8 cellular contexts compared by ENCODE assay signal in the genomic region with DNA sequence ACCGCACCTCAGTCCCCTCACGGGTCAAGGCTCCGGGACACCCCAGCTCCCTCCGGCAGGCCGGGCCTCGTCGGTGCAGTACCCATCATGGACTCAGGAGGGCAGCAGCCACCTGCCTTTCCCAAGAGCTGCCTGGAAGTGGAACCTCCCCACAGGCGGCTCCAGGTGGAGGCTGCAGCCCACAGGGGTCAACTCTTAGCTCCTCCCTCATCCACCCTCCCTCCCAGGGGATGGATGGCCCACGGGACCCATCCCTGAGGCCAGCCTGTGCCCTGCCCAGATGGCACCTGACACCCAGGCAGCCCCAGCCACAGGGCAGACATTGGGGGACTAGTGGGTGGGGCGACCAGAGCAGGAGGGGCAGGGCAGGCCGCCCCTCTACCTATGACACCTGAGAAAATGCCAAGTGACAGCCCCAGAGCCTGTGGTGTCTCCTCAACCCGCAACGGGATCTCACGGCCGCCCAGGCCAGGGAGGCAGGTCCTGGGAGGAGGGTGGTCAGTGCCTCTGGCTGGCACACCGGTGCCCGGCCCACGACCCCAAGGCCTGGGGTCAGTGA. TPM values are rescaled to one million over a fixed set of nuclear protein-coding genes. Genes with fewer than 3 reads are reported as not detected.
DNase-seq lines count a peak whose midpoint lies in the region; ATAC-seq and TF ChIP-seq lines count a peak whose summit lies in the region.

No MANE protein-coding gene starts in this region.

- TF ChIP-seq CTCF in GM20000 (IDR thresholded peaks at IDR 0.05; ENCODE audit: extremely low read depth, missing control alignments) = peak; percentile 87
- peak; percentile 97 for TF ChIP-seq CTCF in endodermal cell (conservative IDR thresholded peaks at IDR 0.05)
- peak; percentile 92 for TF ChIP-seq CTCF in mesothelial cell of epicardium (IDR thresholded peaks at IDR 0.05; ENCODE audit: unreplicated experiment)

- H3K4me1 Mint-ChIP-seq in endodermal cell (peaks cover 5% of the 10 kb centered on the region), mesothelial cell of epicardium (peaks cover 12% of the 10 kb centered on the region)

- H3K9ac ChIP-seq in endodermal cell (ENCODE audit: extremely low read depth, low read length, poor library complexity, severe bottlenecking) = no peak overlapping the region

- H3K9me3 Mint-ChIP-seq in endodermal cell = no peaks in the 10 kb centered on the region
- no peaks in the 10 kb centered on the region for H3K9me3 Mint-ChIP-seq in mesothelial cell of epicardium

- H3K27me3 Mint-ChIP-seq in endodermal cell (ENCODE audit: insufficient read depth) (no peaks in the 10 kb centered on the region), mesothelial cell of epicardium (ENCODE audit: low read depth) (peaks cover 13% of the 10 kb centered on the region)

- DNase-seq in AML-193 (lab: John Stamatoyannopoulos, UW) (peak; percentile 29 to 36), GM20000 (ENCODE audit: low spot score) (peak; percentile 91), NCI-H510A (lab: John Stamatoyannopoulos, UW) (peak; percentile 37), endodermal cell (peak; percentile 98), mesothelial cell of epicardium (ENCODE audit: low spot score in 2 of 2, unreplicated experiment in 2 of 2) (peak; percentile 55 to 92)
- peak; percentile 52 to 64 (median 61) for DNase-seq in activated CD8-positive, alpha-beta memory T cell treated with anti-CD3 and anti-CD28 coated beads for 48 hours (ENCODE audit: low read depth in 2 of 3, low spot score in 2 of 3)
- peak; percentile 48 to 71 for DNase-seq in stimulated activated CD8-positive, alpha-beta memory T cell treated with anti-CD3 and anti-CD28 coated beads, Interleukin-2, amount 100 ng/mL, for 48 hours (ENCODE audit: low read depth in 2 of 2)

- ATAC-seq in GM19467 (IDR thresholded peaks at IDR 0.05; ENCODE audit: unreplicated experiment) = no peak

- no peak overlapping the region for H3K4me3 ChIP-seq in endodermal cell (ENCODE audit: low read length)

- H3K27ac Mint-ChIP-seq in endodermal cell = peak overlapping the region; percentile 88
- peak overlapping the region; percentile 82 for H3K27ac Mint-ChIP-seq in mesothelial cell of epicardium

- H3K27ac ChIP-seq in endodermal cell (ENCODE audit: low read depth, low read length) = no peak overlapping the region

- H3K4me3 Mint-ChIP-seq in endodermal cell = peak overlapping the region; percentile 19
- peak overlapping the region; percentile 66 for H3K4me3 Mint-ChIP-seq in mesothelial cell of epicardium

- no peaks in the 10 kb centered on the region for H3K9me3 ChIP-seq in endodermal cell (ENCODE audit: control insufficient read depth, low read length)

- peaks cover 13% of the 10 kb centered on the region for H3K4me1 ChIP-seq in endodermal cell (ENCODE audit: control insufficient read depth, insufficient read depth, low read length)

- H3K36me3 ChIP-seq in endodermal cell (ENCODE audit: control insufficient read depth, insufficient read depth, low read length) = peaks cover 3% of the 10 kb centered on the region

- peaks cover 8% of the 10 kb centered on the region for H3K27me3 ChIP-seq in endodermal cell (ENCODE audit: control insufficient read depth, insufficient read depth, low read length, poor library complexity, severe bottlenecking)

- H3K36me3 Mint-ChIP-seq in endodermal cell (ENCODE audit: low read depth) (peaks cover 5% of the 10 kb centered on the region), mesothelial cell of epicardium (no peaks in the 10 kb centered on the region)

- WGBS in endodermal cell (ENCODE audit: insufficient coverage in 1 of 2, insufficient read length in 1 of 2), 2 experiments = 50% methylated on average over 18 of the region's 18 CpGs; no CpG with 5 or more reads in 1 of the 2 experiments

RNA-seq across cellular contexts. Expression of gene ARHGEF16, which starts 1.2 kb away (rescaled TPM):
- total RNA-seq in endodermal cell = 10 to 100 TPM; 47.7 to 64.7 TPM
- 8.9 TPM for polyA plus RNA-seq in endodermal cell (2013, experiment 1 of 2)
- 8.4 TPM for polyA plus RNA-seq in endodermal cell (2013, experiment 2 of 2)
- total RNA-seq in mesothelial cell of epicardium = 20.1 to 20.3 TPM (median 20.3 TPM) in 3 replicates

Comparison
In these comparisons a context has a peak if more than half of its experiments do, and no peak if none do; other contexts are left out.
1. DNase-seq: peak in every context shown above with its lines; median percentile 98 in endodermal cell; 91 in GM20000; 74 in mesothelial cell of epicardium; 61 in activated CD8-positive, alpha-beta memory T cell treated with anti-CD3 and anti-CD28 coated beads for 48 hours; 60 in stimulated activated CD8-positive, alpha-beta memory T cell treated with anti-CD3 and anti-CD28 coated beads, Interleukin-2, amount 100 ng/mL, for 48 hours; 37 in NCI-H510A; 32 in AML-193.